ENCODE assay signal across 17 cellular contexts in the genomic region with DNA sequence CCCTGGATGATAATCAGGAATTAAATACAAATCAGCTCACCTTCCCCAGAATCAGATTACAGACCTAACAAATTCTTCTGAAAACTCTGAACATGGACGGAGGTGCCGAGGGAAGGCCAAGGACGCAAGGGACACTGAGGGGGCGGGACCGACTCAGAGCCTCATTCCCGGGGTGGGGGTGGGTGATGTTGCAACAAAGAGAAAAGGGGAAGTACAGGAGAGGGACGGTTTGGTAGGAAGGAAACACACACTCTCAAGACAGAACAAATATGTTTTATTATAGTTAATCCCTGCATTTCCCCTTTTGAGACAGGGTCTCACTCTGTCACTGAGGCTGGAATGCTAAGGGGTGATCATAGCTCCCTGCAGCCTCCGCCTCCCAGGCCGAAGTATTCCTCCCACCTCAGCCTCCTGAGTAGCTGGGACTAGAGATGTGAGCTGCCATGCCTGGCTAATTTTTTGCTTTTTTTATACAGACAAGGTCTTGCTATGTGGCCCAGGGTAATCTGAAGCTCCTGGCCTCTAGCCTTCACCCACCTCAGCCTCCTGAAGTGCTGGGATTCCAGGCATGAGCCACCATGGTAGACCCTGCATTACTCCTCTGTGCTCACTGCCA. TPM values are rescaled to one million over a fixed set of nuclear protein-coding genes. Genes with fewer than 3 reads are reported as not detected.
DNase-seq lines count a peak whose midpoint lies in the region; ATAC-seq and TF ChIP-seq lines count a peak whose summit lies in the region.
"Had no signal": no experiment of that assay in that cellular context is flagged by ENCODE, and none has a peak within 500 bp of the region (broad histone marks: within the 10 kb centered on the region; RNA-seq: fewer than 3 reads in every experiment).

No MANE protein-coding gene starts in this region.

- H3K4me2 ChIP-seq in GM23338 (no peak overlapping the region), smooth muscle cell (no peak overlapping the region)

- no peak overlapping the region for H3K27ac Mint-ChIP-seq in GM23338
- peak overlapping the region; percentile 87 for H3K27ac Mint-ChIP-seq in stimulated activated naive B cell treated with anti-CD40 and anti-IgM and Interleukin-4, amounts not matched to agents 10 μg/mL and 1 μg/mL and 100 μg/mL, for 72 hours
- H3K27ac Mint-ChIP-seq: activated T-helper 2 cell treated with anti-CD3 and anti-CD28 coated beads, Interferon-gamma antibody, Interleukin-2, Interleukin-4, amounts not matched to agents 10 μg/mL and 5 μg/mL and 100 μg/mL, durations not matched to agents 14 hours and 24 hours and 36 hours; brain had no signal

- no peaks in the 10 kb centered on the region for H3K9me2 ChIP-seq in GM23338 (ENCODE audit: insufficient read depth)

- TF ChIP-seq CTCF in GM23338 (conservative IDR thresholded peaks at IDR 0.05; ENCODE audit: low read depth in 2 of 2) (no peak), left ventricle myocardium inferior (IDR thresholded peaks at IDR 0.05; ENCODE audit: borderline replicate concordance) (no peak), smooth muscle cell (IDR thresholded peaks at IDR 0.05; ENCODE audit: borderline replicate concordance, insufficient read depth, poor library complexity, severe bottlenecking) (no peak)

- H4K20me1 ChIP-seq in GM23338 (replicated peaks; ENCODE audit: insufficient read depth), result no peaks in the 10 kb centered on the region
- no peaks in the 10 kb centered on the region for H4K20me1 ChIP-seq in smooth muscle cell (ENCODE audit: low read depth)

- DNase-seq in GM23338 (ENCODE audit: low spot score), result peak; percentile 8
- DNase-seq in OCI-M1 (lab: John Stamatoyannopoulos, UW), result peak; percentile 91
- DNase-seq in left ventricle myocardium inferior, result peak; percentile 43
- DNase-seq in stimulated activated naive B cell treated with anti-CD40 and anti-IgM and Interleukin-4, amounts not matched to agents 10 μg/mL and 1 μg/mL and 100 μg/mL, for 72 hours, result no peak
- DNase-seq in smooth muscle cell (lab: John Stamatoyannopoulos, UW; ENCODE audit: unreplicated experiment), result no peak
- DNase-seq in foreskin melanocyte, result no peak
- no peak for DNase-seq in H4 (ENCODE audit: low spot score)
- DNase-seq: COR-L47, gastrocnemius medialis, kidney glomerular epithelial cell, NCI-H1694 treated with DMSO at 0.1 percent for 48 hours had no signal

- H3K27me3 Mint-ChIP-seq in GM23338 (ENCODE audit: insufficient read depth, low read depth, poor library complexity), result peaks cover 6% of the 10 kb centered on the region
- H3K27me3 Mint-ChIP-seq in stimulated activated naive B cell treated with anti-CD40 and anti-IgM and Interleukin-4, amounts not matched to agents 10 μg/mL and 1 μg/mL and 100 μg/mL, for 72 hours, result peaks cover 0 to 8% of the 10 kb centered on the region in 2 donors

- H2AFZ ChIP-seq in GM23338, result no peak overlapping the region
- no peak overlapping the region for H2AFZ ChIP-seq in smooth muscle cell (ENCODE audit: low read depth)

- H3F3A ChIP-seq in GM23338 (replicated peaks; ENCODE audit: low read depth) (no peaks in the 10 kb centered on the region), smooth muscle cell (ENCODE audit: low read depth) (no peaks in the 10 kb centered on the region)

- no peak overlapping the region for H3K9ac ChIP-seq in smooth muscle cell (ENCODE audit: low read depth)

- 80% methylated on average over 9 of the region's 9 CpGs for WGBS in smooth muscle cell (ENCODE audit: low lambda C conversion rate)

- H3K4me1 Mint-ChIP-seq in GM23338, result no peaks in the 10 kb centered on the region
- H3K4me1 Mint-ChIP-seq in stimulated activated naive B cell treated with anti-CD40 and anti-IgM and Interleukin-4, amounts not matched to agents 10 μg/mL and 1 μg/mL and 100 μg/mL, for 72 hours, result peaks cover 31 to 46% of the 10 kb centered on the region in 2 donors
- H3K4me1 Mint-ChIP-seq: brain had no signal

- H3K9me3 ChIP-seq in left ventricle myocardium inferior (replicated peaks), result no peaks in the 10 kb centered on the region
- no peaks in the 10 kb centered on the region for H3K9me3 ChIP-seq in smooth muscle cell (replicated peaks; ENCODE audit: low read depth)
- H3K9me3 ChIP-seq: gastrocnemius medialis had no signal

- no peak overlapping the region for H3K4me3 Mint-ChIP-seq in GM23338
- H3K4me3 Mint-ChIP-seq in stimulated activated naive B cell treated with anti-CD40 and anti-IgM and Interleukin-4, amounts not matched to agents 10 μg/mL and 1 μg/mL and 100 μg/mL, for 72 hours, result peak overlapping the region; percentile 62 to 69
- H3K4me3 Mint-ChIP-seq: brain had no signal

- no peak overlapping the region for H3K27ac ChIP-seq in GM23338 (ENCODE audit: low read depth)
- peak overlapping the region; percentile 40 for H3K27ac ChIP-seq in left ventricle myocardium inferior (replicated peaks)
- no peak overlapping the region for H3K27ac ChIP-seq in smooth muscle cell (ENCODE audit: low read depth)
- H3K27ac ChIP-seq: gastrocnemius medialis had no signal

- H3K4me1 ChIP-seq in GM23338 (ENCODE audit: insufficient read depth) (no peaks in the 10 kb centered on the region), left ventricle myocardium inferior (no peaks in the 10 kb centered on the region), smooth muscle cell (ENCODE audit: low read depth) (no peaks in the 10 kb centered on the region)
- H3K4me1 ChIP-seq: gastrocnemius medialis had no signal

- H3K9me3 Mint-ChIP-seq in GM23338, result peaks cover 100% of the 10 kb centered on the region
- no peaks in the 10 kb centered on the region for H3K9me3 Mint-ChIP-seq in stimulated activated naive B cell treated with anti-CD40 and anti-IgM and Interleukin-4, amounts not matched to agents 10 μg/mL and 1 μg/mL and 100 μg/mL, for 72 hours
- H3K9me3 Mint-ChIP-seq: activated T-helper 2 cell treated with anti-CD3 and anti-CD28 coated beads, Interferon-gamma antibody, Interleukin-2, Interleukin-4, amounts not matched to agents 10 μg/mL and 5 μg/mL and 100 μg/mL, durations not matched to agents 14 hours and 24 hours and 36 hours had no signal

- H3K27me3 ChIP-seq in GM23338 (ENCODE audit: insufficient read depth), result no peaks in the 10 kb centered on the region
- H3K27me3 ChIP-seq in left ventricle myocardium inferior (ENCODE audit: low read depth), result peaks cover 74% of the 10 kb centered on the region
- H3K27me3 ChIP-seq in smooth muscle cell (ENCODE audit: low read depth), result no peaks in the 10 kb centered on the region
- H3K27me3 ChIP-seq: gastrocnemius medialis had no signal

- H3K4me3 ChIP-seq in GM23338 (no peak overlapping the region), left ventricle myocardium inferior (peak overlapping the region; percentile 32), smooth muscle cell (no peak overlapping the region)
- H3K4me3 ChIP-seq: gastrocnemius medialis, skin epidermis had no signal

- H3K79me2 ChIP-seq in GM23338 (replicated peaks; ENCODE audit: insufficient read depth), result no peaks in the 10 kb centered on the region
- H3K79me2 ChIP-seq in smooth muscle cell (ENCODE audit: low read depth), result no peaks in the 10 kb centered on the region

- peaks cover 22% of the 10 kb centered on the region for H3K36me3 Mint-ChIP-seq in GM23338 (ENCODE audit: low read depth)
- peaks cover 0 to 3% of the 10 kb centered on the region in 2 donors for H3K36me3 Mint-ChIP-seq in stimulated activated naive B cell treated with anti-CD40 and anti-IgM and Interleukin-4, amounts not matched to agents 10 μg/mL and 1 μg/mL and 100 μg/mL, for 72 hours
- H3K36me3 Mint-ChIP-seq: brain had no signal

- ATAC-seq in GM23338 (no peak), HG02763 (IDR thresholded peaks at IDR 0.05; ENCODE audit: unreplicated experiment) (no peak)
- ATAC-seq in stimulated activated naive B cell treated with anti-CD40 and anti-IgM and Interleukin-4, amounts not matched to agents 10 μg/mL and 1 μg/mL and 100 μg/mL, for 72 hours (replicated peaks), result peak; percentile 42 to 44
- ATAC-seq: gastrocnemius medialis had no signal

- intact Hi-C loops in left ventricle myocardium inferior (cut with micrococcal nuclease), result no loop called here

- H3K36me3 ChIP-seq in GM23338 (ENCODE audit: insufficient read depth) (no peaks in the 10 kb centered on the region), left ventricle myocardium inferior (no peaks in the 10 kb centered on the region), smooth muscle cell (ENCODE audit: low read depth) (no peaks in the 10 kb centered on the region)
- H3K36me3 ChIP-seq: gastrocnemius medialis had no signal

TF ChIP-seq in GM23338, 12 proteins besides CTCF, POLR2A, EP300 and RAD21 (continues in another document):
- no peak for TF ChIP-seq CREB1 (CRISPR knock-in tag; IDR thresholded peaks at IDR 0.05; ENCODE audit: low read depth)
- no peak for TF ChIP-seq EZH2phosphoT487 (IDR thresholded peaks at IDR 0.05; ENCODE audit: unreplicated experiment)
- no peak for TF ChIP-seq POLR2AphosphoS5 (IDR thresholded peaks at IDR 0.05; ENCODE audit: low read depth)
- TF ChIP-seq STAT1 (IDR thresholded peaks at IDR 0.05; ENCODE audit: unreplicated experiment), result no peak
- TF ChIP-seq ZNF114 (CRISPR knock-in tag; IDR thresholded peaks at IDR 0.05), result no peak

RNA-seq across cellular contexts. Expression of a gene that starts 0.8 kb away (rescaled TPM):
- total RNA-seq in GM23338 (2014; rRNA removed; shearing (Covaris generic)), result not detected in 2 replicates
- polyA plus RNA-seq in GM23338 (2016; fragmentation: Nextera tagmentation; extraction: Ambion mirVana) (not detected in 2 replicates), smooth muscle cell (not detected in 2 replicates)
- total RNA-seq in left ventricle myocardium inferior (1.6 TPM), smooth muscle cell (not detected in 2 replicates)
- total RNA-seq in H4 (2014; rRNA removed; shearing (Covaris generic)), result not detected in 2 replicates
- total RNA-seq: activated T-helper 2 cell treated with anti-CD3 and anti-CD28 coated beads, Interferon-gamma antibody, Interleukin-2, Interleukin-4, amounts not matched to agents 10 μg/mL and 5 μg/mL and 100 μg/mL, durations not matched to agents 14 hours and 24 hours and 36 hours; temporal lobe had no signal
- polyA plus RNA-seq: neural cell had no signal

RNA-seq across cellular contexts. Expression of a gene that starts 20.6 kb away (rescaled TPM):
- total RNA-seq in GM23338 (2014; rRNA removed; shearing (Covaris generic)), result not detected in 2 replicates
- polyA plus RNA-seq in GM23338 (2016; fragmentation: Nextera tagmentation; extraction: Ambion mirVana) (not detected in 2 replicates), smooth muscle cell (not detected in 2 replicates)
- total RNA-seq in left ventricle myocardium inferior (0.22 TPM), smooth muscle cell (not detected in 2 replicates)
- not detected in 2 replicates for total RNA-seq in H4 (2014; rRNA removed; shearing (Covaris generic))
- total RNA-seq: activated T-helper 2 cell treated with anti-CD3 and anti-CD28 coated beads, Interferon-gamma antibody, Interleukin-2, Interleukin-4, amounts not matched to agents 10 μg/mL and 5 μg/mL and 100 μg/mL, durations not matched to agents 14 hours and 24 hours and 36 hours had no signal
- polyA plus RNA-seq: neural cell had no signal

RNA-seq across cellular contexts. Expression of a gene that starts 57.5 kb away (rescaled TPM):
- 0.14 TPM in 1 of 2 replicates, not detected in the other for total RNA-seq in GM23338 (2014; rRNA removed; shearing (Covaris generic))
- polyA plus RNA-seq in GM23338 (2016; fragmentation: Nextera tagmentation; extraction: Ambion mirVana) (0.12 TPM in 1 of 2 replicates, not detected in the other), smooth muscle cell (not detected in 2 replicates)
- total RNA-seq in left ventricle myocardium inferior (1.5 TPM), smooth muscle cell (not detected in 2 replicates)
- total RNA-seq in H4 (2014; rRNA removed; shearing (Covaris generic)), result not detected in 2 replicates
- total RNA-seq: activated T-helper 2 cell treated with anti-CD3 and anti-CD28 coated beads, Interferon-gamma antibody, Interleukin-2, Interleukin-4, amounts not matched to agents 10 μg/mL and 5 μg/mL and 100 μg/mL, durations not matched to agents 14 hours and 24 hours and 36 hours had no signal
- polyA plus RNA-seq: neural cell had no signal

Comparison
In these comparisons a context has a peak if more than half of its experiments do, and no peak if none do; other contexts are left out.
1. ATAC-seq: peak in stimulated activated naive B cell treated with anti-CD40 and anti-IgM and Interleukin-4, amounts not matched to agents 10 μg/mL and 1 μg/mL and 100 μg/mL, for 72 hours (2 of 2); none in GM23338 (single experiment) and HG02763 (single experiment).
2. DNase-seq: peak in GM23338 (single experiment), OCI-M1 (single experiment) and left ventricle myocardium inferior (single experiment); none in stimulated activated naive B cell treated with anti-CD40 and anti-IgM and Interleukin-4, amounts not matched to agents 10 μg/mL and 1 μg/mL and 100 μg/mL, for 72 hours (single experiment), smooth muscle cell (single experiment), foreskin melanocyte (single experiment) and H4 (single experiment).